8 cellular contexts compared by ENCODE assay signal in the genomic region with DNA sequence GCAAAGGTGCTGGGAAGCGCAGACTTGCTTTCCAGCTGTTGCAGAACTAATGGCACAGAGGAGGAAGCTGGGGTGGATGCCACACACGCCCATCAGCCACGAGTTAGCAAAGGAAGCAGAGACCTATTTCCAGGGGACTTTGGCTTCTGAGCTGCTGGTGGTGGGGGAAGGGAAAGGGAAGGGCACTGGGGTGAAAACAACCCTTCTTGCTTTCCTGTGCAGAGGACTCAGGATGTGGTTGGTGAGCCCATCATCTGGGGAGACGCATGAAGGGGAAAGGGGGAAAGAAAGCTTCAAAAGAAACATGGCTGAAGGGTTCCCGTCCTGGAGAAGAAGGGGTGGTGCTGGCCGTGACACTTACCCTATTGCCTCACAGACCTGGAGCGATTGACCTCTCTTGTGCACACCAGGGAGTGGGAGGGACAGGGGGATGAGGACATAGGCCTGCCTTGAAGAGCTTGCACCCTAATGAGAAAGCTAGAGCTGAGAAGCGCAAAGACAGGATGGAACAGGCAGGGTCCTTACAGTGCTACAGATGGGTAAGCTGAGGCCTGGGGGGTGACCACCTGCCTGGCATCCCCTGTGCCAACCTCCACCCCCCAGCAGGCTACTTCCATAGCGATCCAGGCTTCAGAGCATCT.
DNase-seq lines count a peak whose midpoint lies in the region; ATAC-seq and TF ChIP-seq lines count a peak whose summit lies in the region.

No MANE protein-coding gene starts in this region.

- no peaks in the 10 kb centered on the region for H3K27me3 Mint-ChIP-seq in activated naive CD4-positive, alpha-beta T cell treated with anti-CD3 and anti-CD28 coated beads for 36 hours (ENCODE audit: low read depth)
- H3K27me3 Mint-ChIP-seq in activated CD4-positive, alpha-beta memory T cell treated with anti-CD3 and anti-CD28 coated beads for 36 hours = no peaks in the 10 kb centered on the region

- CTCF ChIA-PET in activated naive CD4-positive, alpha-beta T cell treated with anti-CD3 and anti-CD28 coated beads for 36 hours (lab: Charles Lee) = interaction anchor here (0.6 to 1.9 kb wide), 3 partner anchors 9 to 418 kb away, joined by 3 to 6 read pairs (median 4); no protein-coding TSS in a partner anchor
- CTCF ChIA-PET in activated CD4-positive, alpha-beta memory T cell treated with anti-CD3 and anti-CD28 coated beads for 36 hours (lab: Charles Lee) = interaction anchor here (2.6 kb wide), 1 partner anchor 97 kb away, joined by 8 read pairs; no protein-coding TSS in a partner anchor

- TF ChIP-seq CTCF in left lung (IDR thresholded peaks at IDR 0.05) = no peak
- TF ChIP-seq CTCF in transverse colon (IDR thresholded peaks at IDR 0.05) = no peak

- in situ Hi-C loops in transverse colon (cut with MboI; ENCODE audit: low pct_ligation_motif_present in 1 of 4, low pct_unique_long_range_greater_than_20kb in 1 of 4, low sequenced_read_pairs in 3 of 4) = no loop called here

- ATAC-seq in left lung (peak; percentile 70), GM21786 (IDR thresholded peaks at IDR 0.05; ENCODE audit: unreplicated experiment) (no peak), GM21737 (IDR thresholded peaks at IDR 0.05; ENCODE audit: unreplicated experiment) (no peak)

- peaks cover 5% of the 10 kb centered on the region for H3K36me3 Mint-ChIP-seq in activated naive CD4-positive, alpha-beta T cell treated with anti-CD3 and anti-CD28 coated beads for 36 hours (ENCODE audit: low read depth)
- peaks cover 13% of the 10 kb centered on the region for H3K36me3 Mint-ChIP-seq in activated CD4-positive, alpha-beta memory T cell treated with anti-CD3 and anti-CD28 coated beads for 36 hours

- peaks cover 52% of the 10 kb centered on the region for H3K4me1 Mint-ChIP-seq in activated naive CD4-positive, alpha-beta T cell treated with anti-CD3 and anti-CD28 coated beads for 36 hours (ENCODE audit: low read depth)
- peaks cover 46% of the 10 kb centered on the region for H3K4me1 Mint-ChIP-seq in activated CD4-positive, alpha-beta memory T cell treated with anti-CD3 and anti-CD28 coated beads for 36 hours (ENCODE audit: low read depth)

- peak; percentile 47 for DNase-seq in activated naive CD4-positive, alpha-beta T cell treated with anti-CD3 and anti-CD28 coated beads for 36 hours
- no peak for DNase-seq in activated naive CD4-positive, alpha-beta T cell treated with anti-CD3 and anti-CD28 coated beads, Interleukin-2, amount 50 U/mL, for 16 hours
- peak; percentile 24 for DNase-seq in activated CD4-positive, alpha-beta memory T cell treated with anti-CD3 and anti-CD28 coated beads for 36 hours
- peak in 1 of 2 donors; percentile 59 for DNase-seq in left lung
- DNase-seq in transverse colon = peak; percentile 83
- DNase-seq in D341Med (ENCODE audit: low spot score) = no peak

- no peak overlapping the region for H3K4me3 ChIP-seq in left lung
- H3K4me3 ChIP-seq in transverse colon = no peak overlapping the region

- intact Hi-C loops in activated naive CD4-positive, alpha-beta T cell treated with anti-CD3 and anti-CD28 coated beads for 36 hours (cut with micrococcal nuclease) = no loop called here
- intact Hi-C loops in activated CD4-positive, alpha-beta memory T cell treated with anti-CD3 and anti-CD28 coated beads for 36 hours (cut with micrococcal nuclease) = no loop called here
- intact Hi-C loops in left lung (cut with DNase I) = no loop called here
- intact Hi-C loops in transverse colon (cut with DNase I; ENCODE audit: low total_unique reads) = no loop called here

- H3K27ac ChIP-seq in left lung (no peak overlapping the region), transverse colon (peak overlapping the region; percentile 61 to 76 (median 66))

- peak; percentile 68 for TF ChIP-seq EP300 in transverse colon (IDR thresholded peaks at IDR 0.05; ENCODE audit: low read depth)

- peak; percentile 52 for TF ChIP-seq POLR2A in transverse colon (IDR thresholded peaks at IDR 0.05)

- no peaks in the 10 kb centered on the region for H3K27me3 ChIP-seq in left lung
- H3K27me3 ChIP-seq in transverse colon = no peaks in the 10 kb centered on the region

- POLR2A ChIA-PET in activated CD4-positive, alpha-beta memory T cell treated with anti-CD3 and anti-CD28 coated beads for 36 hours (lab: Charles Lee) = no interaction called here

- H3K36me3 ChIP-seq in left lung (no peaks in the 10 kb centered on the region), transverse colon (no peaks in the 10 kb centered on the region)

- peaks cover 0 to 59% of the 10 kb centered on the region in 2 donors for H3K4me1 ChIP-seq in left lung
- peaks cover 4 to 40% (median 28%) of the 10 kb centered on the region in 4 donors for H3K4me1 ChIP-seq in transverse colon

- H3K9me3 ChIP-seq in left lung = peaks cover 0 to 5% of the 10 kb centered on the region in 2 donors
- no peaks in the 10 kb centered on the region for H3K9me3 ChIP-seq in transverse colon

- no peak overlapping the region for H3K27ac Mint-ChIP-seq in activated naive CD4-positive, alpha-beta T cell treated with anti-CD3 and anti-CD28 coated beads for 36 hours
- H3K27ac Mint-ChIP-seq in activated CD4-positive, alpha-beta memory T cell treated with anti-CD3 and anti-CD28 coated beads for 36 hours = no peak overlapping the region

- WGBS in transverse colon (ENCODE audit: low coverage in 1 of 2), 2 donors = 41 to 47% methylated on average over 3 to 9 of the region's 9 CpGs

- H3K4me3 Mint-ChIP-seq in activated naive CD4-positive, alpha-beta T cell treated with anti-CD3 and anti-CD28 coated beads for 36 hours = no peak overlapping the region
- H3K4me3 Mint-ChIP-seq in activated CD4-positive, alpha-beta memory T cell treated with anti-CD3 and anti-CD28 coated beads for 36 hours = no peak overlapping the region

- H3K9me3 Mint-ChIP-seq in activated naive CD4-positive, alpha-beta T cell treated with anti-CD3 and anti-CD28 coated beads for 36 hours = peaks cover 12% of the 10 kb centered on the region
- peaks cover 16% of the 10 kb centered on the region for H3K9me3 Mint-ChIP-seq in activated CD4-positive, alpha-beta memory T cell treated with anti-CD3 and anti-CD28 coated beads for 36 hours

Comparison
In these comparisons a context has a peak if more than half of its experiments do, and no peak if none do; other contexts are left out.
1. DNase-seq: peak in activated naive CD4-positive, alpha-beta T cell treated with anti-CD3 and anti-CD28 coated beads for 36 hours (single experiment), activated CD4-positive, alpha-beta memory T cell treated with anti-CD3 and anti-CD28 coated beads for 36 hours (single experiment) and transverse colon (single experiment); none in activated naive CD4-positive, alpha-beta T cell treated with anti-CD3 and anti-CD28 coated beads, Interleukin-2, amount 50 U/mL, for 16 hours (single experiment) and D341Med (single experiment).
2. H3K27ac ChIP-seq: peak in transverse colon (4 of 4); none in left lung (0 of 2).